ENCODE assay signal across 1 cellular context in genomic region chr1:37432636-37433035, GRCh38.
TF ChIP-seq lines count a peak whose summit lies in the region.

No MANE protein-coding gene starts in this region.

TF ChIP-seq in K562, 482 proteins besides CTCF, POLR2A, EP300 and RAD21:
- TF ChIP-seq SIN3B (IDR thresholded peaks at IDR 0.05; ENCODE audit: low read depth) (no peak), ZFP36 (IDR thresholded peaks at IDR 0.05; ENCODE audit: low read depth, low read length, partially characterized antibody) (no peak), ZBTB1 (CRISPR knock-in tag; IDR thresholded peaks at IDR 0.05; ENCODE audit: borderline replicate concordance, low read depth) (no peak)
TF ChIP-seq in K562: peak in this region for 0.
